ENCODE assay signal across 18 cellular contexts in the genomic region with DNA sequence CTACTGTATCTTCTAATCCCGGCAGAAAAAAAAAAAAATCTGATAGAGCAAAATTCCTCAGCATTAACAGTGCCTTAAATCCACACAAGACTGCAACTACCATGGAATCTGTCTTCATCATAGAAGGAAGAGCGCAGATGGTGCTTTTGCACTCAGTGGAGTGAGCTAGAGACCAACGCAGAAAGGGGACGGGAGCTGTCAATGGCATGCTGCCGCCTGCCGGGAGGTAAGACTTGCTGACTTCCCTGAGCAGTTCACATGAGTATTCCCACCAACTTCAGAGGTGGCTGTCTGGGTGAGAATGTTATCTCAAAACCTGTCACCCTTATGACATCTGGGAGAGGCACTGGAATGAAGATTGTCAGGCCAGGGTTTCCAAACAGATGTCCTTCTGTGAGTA. TPM values are rescaled to one million over a fixed set of nuclear protein-coding genes. Genes with fewer than 3 reads are reported as not detected.
DNase-seq lines count a peak whose midpoint lies in the region; FAIRE-seq and TF ChIP-seq lines count a peak whose summit lies in the region.
"Had no signal": no experiment of that assay in that cellular context is flagged by ENCODE, and none has a peak within 500 bp of the region (broad histone marks: within the 10 kb centered on the region; RNA-seq: fewer than 3 reads in every experiment).

No MANE protein-coding gene starts in this region.

- H3K36me3 Mint-ChIP-seq in progenitor cell of endocrine pancreas (ENCODE audit: insufficient read depth) = peaks cover 1% of the 10 kb centered on the region

- H3K9me3 Mint-ChIP-seq in progenitor cell of endocrine pancreas (ENCODE audit: low read depth) = no peaks in the 10 kb centered on the region

- no peak overlapping the region for H3K27ac Mint-ChIP-seq in progenitor cell of endocrine pancreas

- peak; percentile 21 for TF ChIP-seq CTCF in progenitor cell of endocrine pancreas (IDR thresholded peaks at IDR 0.05; ENCODE audit: unreplicated experiment)

- H3K4me3 Mint-ChIP-seq in progenitor cell of endocrine pancreas (ENCODE audit: low read depth) = no peak overlapping the region

- no peak for FAIRE-seq in urothelium cell line (lab: Jason Lieb, UNC)

- CTCF ChIA-PET in HEK293T (lab: Yijun Ruan, JAX) = interaction anchor here (0.6 kb wide), 1 partner anchor 333 kb away, joined by 6 read pairs; no protein-coding TSS in a partner anchor

- DNase-seq in HEK293T (ENCODE audit: extremely low spot score) (peak; percentile 49), amniotic epithelial cell (ENCODE audit: low read depth) (peak; percentile 28), islet precursor cell (peak; percentile 63), progenitor cell of endocrine pancreas (ENCODE audit: low spot score, unreplicated experiment) (no peak), urothelium cell line (ENCODE audit: low spot score) (no peak), UCSD-AML1 (lab: John Stamatoyannopoulos, UW; ENCODE audit: unreplicated experiment) (no peak), NCI-H510A (lab: John Stamatoyannopoulos, UW) (no peak)
- DNase-seq: ACHN, AML-193, GDM1, KBM-7, NCI-H1105, NCI-H2081, NCI-H2171 treated with DMSO at 0.1 percent for 48 hours, NCI-H446 treated with DMSO at 0.1 percent for 48 hours, NCI-H748 treated with DMSO at 0.1 percent for 48 hours, OCI-M1, SHP77 had no signal

- POLR2A ChIA-PET in HEK293T (lab: Yijun Ruan, JAX) = interaction anchor here (1.9 kb wide), 1 partner anchor 76 kb away, joined by 8 read pairs; the partner anchor contains the start of gene SEC23B

- H3K27me3 Mint-ChIP-seq in progenitor cell of endocrine pancreas = no peaks in the 10 kb centered on the region

- H3K4me1 Mint-ChIP-seq in progenitor cell of endocrine pancreas (ENCODE audit: low read depth) = no peaks in the 10 kb centered on the region

TF ChIP-seq in HEK293T, 16 proteins besides CTCF, POLR2A, EP300 and RAD21:
- no peak for TF ChIP-seq CTBP1 (IDR thresholded peaks at IDR 0.05; ENCODE audit: borderline replicate concordance)
- TF ChIP-seq PKNOX1 (IDR thresholded peaks at IDR 0.05) = 0 out of 2 replicates have a peak, but pooled peaks have one; percentile 3

RNA-seq across cellular contexts. Expression of gene DZANK1, which starts 35.6 kb away (rescaled TPM):
- total RNA-seq in progenitor cell of endocrine pancreas = 12.5 and 14.0 TPM in 2 replicates

RNA-seq across cellular contexts. Expression of gene POLR3F, which starts 36.0 kb away (rescaled TPM):
- total RNA-seq in progenitor cell of endocrine pancreas = 13.7 and 14.3 TPM in 2 replicates

Comparison
In these comparisons a context has a peak if more than half of its experiments do, and no peak if none do; other contexts are left out.
1. DNase-seq: peak in HEK293T (single experiment), amniotic epithelial cell (single experiment) and islet precursor cell (single experiment); none in progenitor cell of endocrine pancreas (single experiment), urothelium cell line (single experiment), UCSD-AML1 (single experiment) and NCI-H510A (single experiment).